Comparison of ENCODE assay signal across 9 cellular contexts in the genomic region with DNA sequence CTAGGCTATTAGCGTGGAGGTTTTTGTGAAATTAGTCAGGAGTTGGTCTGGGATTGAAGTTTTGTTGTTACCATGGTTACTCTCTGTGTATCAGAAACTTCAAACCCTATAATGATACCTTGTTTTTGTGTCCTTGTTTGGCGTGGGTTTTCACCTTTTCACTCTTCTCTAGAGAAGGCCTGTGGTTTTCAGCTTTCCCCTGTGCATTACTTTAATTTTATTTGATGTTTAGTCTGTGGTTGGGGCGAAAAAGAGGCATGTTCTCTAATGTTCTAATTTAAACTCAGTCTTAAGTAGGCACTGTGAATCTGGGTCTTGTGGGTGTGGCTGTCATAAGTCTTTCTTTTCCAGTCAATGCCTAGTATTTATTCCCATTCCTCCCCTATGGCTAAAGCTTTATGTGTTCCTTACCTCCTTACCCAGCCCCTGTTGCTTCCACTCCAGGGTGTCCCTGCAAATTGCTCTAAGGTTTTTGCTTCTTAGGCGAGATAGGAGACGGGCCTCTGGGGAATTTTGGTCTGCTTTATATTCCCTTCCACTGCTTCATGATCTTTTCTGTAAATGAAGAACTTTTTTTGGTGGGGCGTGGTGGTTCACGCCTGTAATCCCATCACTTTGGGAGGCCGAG.
A peak's percentile ranks its signal among the peaks of the same experiment; 100 is the strongest.
DNase-seq lines count a peak whose midpoint lies in the region; ATAC-seq and TF ChIP-seq lines count a peak whose summit lies in the region.
"Had no signal": no experiment of that assay in that cellular context is flagged by ENCODE, and none has a peak within 500 bp of the region (broad histone marks: within the 10 kb centered on the region; RNA-seq: fewer than 3 reads in every experiment).

No MANE protein-coding gene starts in this region.

- no peak overlapping the region for H3K4me3 ChIP-seq in gastrocnemius medialis

- H3K4me1 ChIP-seq in gastrocnemius medialis = no peaks in the 10 kb centered on the region

- no peaks in the 10 kb centered on the region for H3K9me3 Mint-ChIP-seq in activated T-cell treated with anti-CD3 and anti-CD28 coated beads, Interleukin-2, amount 50 U/mL, for 4 hours

- no peaks in the 10 kb centered on the region for H3K36me3 ChIP-seq in gastrocnemius medialis

- no peak overlapping the region for H3K27ac ChIP-seq in gastrocnemius medialis

- intact Hi-C loops in gastrocnemius medialis (cut with DNase I; ENCODE audit: low total_unique reads) = no loop called here

- no peaks in the 10 kb centered on the region for H3K9me3 ChIP-seq in gastrocnemius medialis

- TF ChIP-seq CTCF in gastrocnemius medialis (IDR thresholded peaks at IDR 0.05 in 4 of 5, conservative IDR thresholded peaks at IDR 0.05 in 1 of 5) = no peak

- H3K4me3 Mint-ChIP-seq in activated T-cell treated with anti-CD3 and anti-CD28 coated beads, Interleukin-2, amount 50 U/mL, for 4 hours = no peak overlapping the region
- H3K4me3 Mint-ChIP-seq: nephron had no signal

- in situ Hi-C loops in gastrocnemius medialis (cut with MboI; ENCODE audit: low sequenced_read_pairs in 4 of 4) = no loop called here

- ATAC-seq in activated T-cell treated with anti-CD3 and anti-CD28 coated beads, Interleukin-2, amount 50 U/mL, for 4 hours = peak; percentile 93 to 95
- ATAC-seq in HG02870 (IDR thresholded peaks at IDR 0.05; ENCODE audit: unreplicated experiment) (peak; percentile 94), gastrocnemius medialis (no peak)

- DNase-seq in activated T-cell treated with anti-CD3 and anti-CD28 coated beads, Interleukin-2, amount 50 U/mL, for 4 hours = no peak
- DNase-seq in activated T-cell treated with anti-CD3 and anti-CD28 coated beads for 4 hours = no peak
- peak; percentile 10 for DNase-seq in T-helper 22 cell (ENCODE audit: low read depth)
- DNase-seq in renal cortical epithelial cell (ENCODE audit: low read depth) = peak; percentile 31
- DNase-seq in gastrocnemius medialis = no peak
- DNase-seq in OCI-M2 (lab: John Stamatoyannopoulos, UW; ENCODE audit: unreplicated experiment) = no peak
- DNase-seq in T-helper 9 cell = no peak

- H3K36me3 Mint-ChIP-seq in activated T-cell treated with anti-CD3 and anti-CD28 coated beads, Interleukin-2, amount 50 U/mL, for 4 hours (ENCODE audit: insufficient read depth) = no peaks in the 10 kb centered on the region

- H3K27me3 Mint-ChIP-seq in activated T-cell treated with anti-CD3 and anti-CD28 coated beads, Interleukin-2, amount 50 U/mL, for 4 hours (ENCODE audit: low read depth) = no peaks in the 10 kb centered on the region

- H3K27me3 ChIP-seq in gastrocnemius medialis = no peaks in the 10 kb centered on the region

- H3K4me1 Mint-ChIP-seq in activated T-cell treated with anti-CD3 and anti-CD28 coated beads, Interleukin-2, amount 50 U/mL, for 4 hours (ENCODE audit: low read depth) = peaks cover 44% of the 10 kb centered on the region

- TF ChIP-seq POLR2A in gastrocnemius medialis (IDR thresholded peaks at IDR 0.05) = no peak

Comparison
In these comparisons a context has a peak if more than half of its experiments do, and no peak if none do; other contexts are left out.
1. ATAC-seq: peak in activated T-cell treated with anti-CD3 and anti-CD28 coated beads, Interleukin-2, amount 50 U/mL, for 4 hours (2 of 2) and HG02870 (single experiment); none in gastrocnemius medialis (0 of 2).
2. DNase-seq: peak in T-helper 22 cell (single experiment) and renal cortical epithelial cell (single experiment); none in activated T-cell treated with anti-CD3 and anti-CD28 coated beads, Interleukin-2, amount 50 U/mL, for 4 hours (single experiment), activated T-cell treated with anti-CD3 and anti-CD28 coated beads for 4 hours (single experiment), gastrocnemius medialis (0 of 2), OCI-M2 (single experiment) and T-helper 9 cell (single experiment).